Comparison of ENCODE assay signal across 8 cellular contexts in genomic region chr16:88705746-88706287, GRCh38. TPM values are rescaled to one million over a fixed set of nuclear protein-coding genes. Genes with fewer than 3 reads are reported as not detected.
DNase-seq lines count a peak whose midpoint lies in the region; ATAC-seq and TF ChIP-seq lines count a peak whose summit lies in the region.

No MANE protein-coding gene starts in this region.

- POLR2A ChIA-PET in activated CD8-positive, alpha-beta T cell treated with anti-CD3 and anti-CD28 coated beads for 36 hours (lab: Charles Lee): interaction anchor here (0.8 to 8.0 kb wide), 11 partner anchors 11 to 254 kb away, joined by 3 to 61 read pairs (median 5); partner anchors contain the start of gene SNAI3

- TF ChIP-seq CTCF in activated CD8-positive, alpha-beta T cell treated with anti-CD3 and anti-CD28 coated beads for 36 hours (IDR thresholded peaks at IDR 0.05): no peak
- no peak for TF ChIP-seq CTCF in sigmoid colon (IDR thresholded peaks at IDR 0.05)

- no peak for TF ChIP-seq EP300 in sigmoid colon (IDR thresholded peaks at IDR 0.05)

- DNase-seq in ACHN (peak; percentile 26), left cardiac atrium (no peak), sigmoid colon (no peak), cerebellar nuclear complex (lab: John Stamatoyannopoulos, UW) (no peak)
- DNase-seq in activated CD8-positive, alpha-beta T cell treated with anti-CD3 and anti-CD28 coated beads for 36 hours: peak; percentile 19

- H3K9me3 ChIP-seq in sigmoid colon: no peaks in the 10 kb centered on the region

- peak overlapping the region; percentile 94 for H3K4me3 Mint-ChIP-seq in activated CD8-positive, alpha-beta T cell treated with anti-CD3 and anti-CD28 coated beads for 36 hours

- in situ Hi-C loops in ACHN (cut with HindIII; ENCODE audit: low pct_ligation_motif_present, low pct_unique_long_range_greater_than_20kb, low sequenced_read_pairs): no loop called here

- peak; percentile 7 for ATAC-seq in GM18868 (IDR thresholded peaks at IDR 0.05; ENCODE audit: unreplicated experiment)
- ATAC-seq in HG03280 (IDR thresholded peaks at IDR 0.05; ENCODE audit: unreplicated experiment): peak; percentile 24
- no peak for ATAC-seq in activated CD8-positive, alpha-beta T cell treated with anti-CD3 and anti-CD28 coated beads for 36 hours
- peak; percentile 4 to 20 for ATAC-seq in left cardiac atrium
- ATAC-seq in HG02884 (IDR thresholded peaks at IDR 0.05; ENCODE audit: unreplicated experiment): no peak

- peak overlapping the region; percentile 78 to 95 (median 86) for H3K27ac ChIP-seq in sigmoid colon

- TF ChIP-seq POLR2A in sigmoid colon (IDR thresholded peaks at IDR 0.05): no peak

- WGBS in sigmoid colon, 2 donors: 1% methylated on average over 67 of the region's 67 CpGs

- H3K27me3 ChIP-seq in sigmoid colon: no peaks in the 10 kb centered on the region

- H3K4me1 Mint-ChIP-seq in activated CD8-positive, alpha-beta T cell treated with anti-CD3 and anti-CD28 coated beads for 36 hours (ENCODE audit: low read depth): peaks cover 35% of the 10 kb centered on the region

- CTCF ChIA-PET in activated CD8-positive, alpha-beta T cell treated with anti-CD3 and anti-CD28 coated beads for 36 hours (lab: Charles Lee): interaction anchor here (0.9 to 4.2 kb wide), 5 partner anchors 20 to 135 kb away, joined by 3 to 16 read pairs (median 4); partner anchors contain the start of gene SNAI3

- H3K4me1 ChIP-seq in sigmoid colon: peaks cover 0 to 54% (median 36%) of the 10 kb centered on the region in 4 donors

- no peaks in the 10 kb centered on the region for H3K27me3 Mint-ChIP-seq in activated CD8-positive, alpha-beta T cell treated with anti-CD3 and anti-CD28 coated beads for 36 hours

- intact Hi-C loops in activated CD8-positive, alpha-beta T cell treated with anti-CD3 and anti-CD28 coated beads for 36 hours (cut with micrococcal nuclease): no loop called here
- intact Hi-C loops in left cardiac atrium (cut with DNase I): no loop called here
- intact Hi-C loops in sigmoid colon (cut with DNase I): no loop called here

- peak overlapping the region; percentile 63 to 99 (median 78) for H3K4me3 ChIP-seq in sigmoid colon

- peaks cover 20% of the 10 kb centered on the region for H3K36me3 Mint-ChIP-seq in activated CD8-positive, alpha-beta T cell treated with anti-CD3 and anti-CD28 coated beads for 36 hours (ENCODE audit: low read depth)

- no peaks in the 10 kb centered on the region for H3K9me3 Mint-ChIP-seq in activated CD8-positive, alpha-beta T cell treated with anti-CD3 and anti-CD28 coated beads for 36 hours

- H3K36me3 ChIP-seq in sigmoid colon: peaks cover 0 to 6% (median 0%) of the 10 kb centered on the region in 4 donors

- H3K27ac Mint-ChIP-seq in activated CD8-positive, alpha-beta T cell treated with anti-CD3 and anti-CD28 coated beads for 36 hours: peak overlapping the region; percentile 92

RNA-seq across cellular contexts. Expression of gene RNF166, which starts 0.4 kb away (rescaled TPM):
- 10 to 100 TPM; 80.7 to 82.4 TPM for total RNA-seq in activated CD8-positive, alpha-beta T cell treated with anti-CD3 and anti-CD28 coated beads for 36 hours
- total RNA-seq in left cardiac atrium (10 to 100 TPM; 18.3 to 20.1 TPM), sigmoid colon (10 to 100 TPM; 16.0 to 21.4 (median 17.9) TPM)
- polyA plus RNA-seq in sigmoid colon: 10 to 100 TPM in 1 of 3 donors, 1 to 10 TPM in 2; 5.4 to 34.8 (median 6.2) TPM

RNA-seq across cellular contexts. Expression of gene CTU2, which starts 0.5 kb away (rescaled TPM):
- total RNA-seq in activated CD8-positive, alpha-beta T cell treated with anti-CD3 and anti-CD28 coated beads for 36 hours: 10 to 100 TPM; 37.1 to 37.8 TPM
- total RNA-seq in left cardiac atrium: 10 to 100 TPM; 12.8 to 18.4 TPM
- total RNA-seq in sigmoid colon: 10 to 100 TPM in 3 of 4 donors, 1 to 10 TPM in 1; 6.1 to 11.7 (median 10.7) TPM
- 10 to 100 TPM in 1 of 3 donors, 1 to 10 TPM in 2; 8.4 to 16.3 (median 9.2) TPM for polyA plus RNA-seq in sigmoid colon

RNA-seq across cellular contexts. Expression of gene SNAI3, which starts 19.5 kb away (rescaled TPM):
- 1 to 10 TPM; 5.2 to 5.3 TPM for total RNA-seq in activated CD8-positive, alpha-beta T cell treated with anti-CD3 and anti-CD28 coated beads for 36 hours
- 1 to 10 TPM in 1 of 2 donors, under 1 TPM in 1; 0.55 to 2.7 TPM for total RNA-seq in left cardiac atrium
- total RNA-seq in sigmoid colon: under 1 TPM in 2 of 4 donors, not detected in 2; 0.71 to 0.82 TPM
- 1 to 10 TPM in 1 of 3 donors, under 1 TPM in 2; 0.46 to 3.0 (median 0.60) TPM for polyA plus RNA-seq in sigmoid colon

RNA-seq across cellular contexts. Expression of gene MVD, which starts 42.9 kb away (rescaled TPM):
- total RNA-seq in activated CD8-positive, alpha-beta T cell treated with anti-CD3 and anti-CD28 coated beads for 36 hours: 10 to 100 TPM; 83.1 to 89.9 TPM
- total RNA-seq in left cardiac atrium (10 to 100 TPM; 31.3 to 32.9 TPM), sigmoid colon (10 to 100 TPM; 16.8 to 25.7 (median 23.2) TPM)
- polyA plus RNA-seq in sigmoid colon: 100 to 1,000 TPM in 1 of 3 donors, 10 to 100 TPM in 2; 41.4 to 206 (median 84.8) TPM

RNA-seq across cellular contexts. Expression of gene CYBA, which starts 55.0 kb away (rescaled TPM):
- total RNA-seq in activated CD8-positive, alpha-beta T cell treated with anti-CD3 and anti-CD28 coated beads for 36 hours: 100 to 1,000 TPM; 230 to 236 TPM
- 100 to 1,000 TPM in 1 of 2 donors, 10 to 100 TPM in 1; 58.9 to 131 TPM for total RNA-seq in left cardiac atrium
- total RNA-seq in sigmoid colon: 100 to 1,000 TPM in 2 of 4 donors, 10 to 100 TPM in 2; 63.1 to 147 (median 105) TPM
- 100 to 1,000 TPM in 2 of 3 donors, 10 to 100 TPM in 1; 81.1 to 429 (median 208) TPM for polyA plus RNA-seq in sigmoid colon

Comparison
In these comparisons a context has a peak if more than half of its experiments do, and no peak if none do; other contexts are left out.
1. DNase-seq: peak in ACHN (single experiment) and activated CD8-positive, alpha-beta T cell treated with anti-CD3 and anti-CD28 coated beads for 36 hours (single experiment); none in left cardiac atrium (single experiment), sigmoid colon (single experiment) and cerebellar nuclear complex (0 of 2).
2. ATAC-seq: peak in GM18868 (single experiment), HG03280 (single experiment) and left cardiac atrium (2 of 2); none in activated CD8-positive, alpha-beta T cell treated with anti-CD3 and anti-CD28 coated beads for 36 hours (single experiment) and HG02884 (single experiment).